8 cellular contexts compared by ENCODE assay signal in the genomic region with DNA sequence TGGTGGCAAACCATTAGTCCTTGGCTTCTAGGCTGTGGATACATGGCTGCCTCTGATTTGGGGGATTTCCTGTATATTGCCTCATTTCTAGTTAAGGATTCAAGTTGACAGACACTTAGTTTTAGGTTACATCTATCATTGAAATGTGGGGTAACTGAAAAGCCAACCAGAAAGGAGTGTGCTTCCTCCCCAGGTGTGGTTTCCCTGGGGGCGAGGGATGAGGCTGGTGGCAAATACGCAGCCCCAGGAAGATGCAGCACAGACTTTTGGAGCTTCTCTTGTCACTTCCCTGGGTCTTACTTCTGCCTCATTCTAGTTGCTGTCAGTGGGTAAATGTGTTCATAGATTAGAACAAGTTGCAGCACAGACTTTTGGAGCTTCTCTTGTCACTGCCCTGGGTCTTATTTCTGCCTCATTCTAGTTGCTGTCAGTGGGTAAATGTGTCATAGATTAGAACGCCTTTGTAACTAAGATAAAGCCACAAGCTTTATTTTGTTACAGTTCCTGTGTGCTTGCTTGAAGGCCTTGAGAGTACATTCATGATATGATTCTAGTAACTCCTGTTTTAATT.
DNase-seq lines count a peak whose midpoint lies in the region; ATAC-seq and TF ChIP-seq lines count a peak whose summit lies in the region.

No MANE protein-coding gene starts in this region.

- intact Hi-C loops in left ventricle myocardium superior (cut with micrococcal nuclease) = no loop called here
- intact Hi-C loops in testis (cut with DNase I; ENCODE audit: low total_unique reads) = no loop called here

- H3K4me1 ChIP-seq in testis = peaks cover 16% of the 10 kb centered on the region

- no peak overlapping the region for H3K4me3 ChIP-seq in testis

- peaks cover 4% of the 10 kb centered on the region for H3K9me3 Mint-ChIP-seq in activated T-cell treated with anti-CD3 and anti-CD28 coated beads, Interleukin-2, amount 50 U/mL, for 4 hours

- peak; percentile 79 to 84 for ATAC-seq in activated T-cell treated with anti-CD3 and anti-CD28 coated beads, Interleukin-2, amount 50 U/mL, for 4 hours
- ATAC-seq in left ventricle myocardium superior (peak; percentile 58), HG03280 (IDR thresholded peaks at IDR 0.05; ENCODE audit: unreplicated experiment) (no peak), GM21737 (IDR thresholded peaks at IDR 0.05; ENCODE audit: unreplicated experiment) (no peak)

- H3K4me1 Mint-ChIP-seq in activated T-cell treated with anti-CD3 and anti-CD28 coated beads, Interleukin-2, amount 50 U/mL, for 4 hours (ENCODE audit: low read depth) = peaks cover 86% of the 10 kb centered on the region

- no peaks in the 10 kb centered on the region for H3K27me3 Mint-ChIP-seq in activated T-cell treated with anti-CD3 and anti-CD28 coated beads, Interleukin-2, amount 50 U/mL, for 4 hours (ENCODE audit: low read depth)

- H3K27me3 ChIP-seq in testis = no peaks in the 10 kb centered on the region

- peaks cover 15% of the 10 kb centered on the region for H3K36me3 Mint-ChIP-seq in activated T-cell treated with anti-CD3 and anti-CD28 coated beads, Interleukin-2, amount 50 U/mL, for 4 hours (ENCODE audit: insufficient read depth)

- H3K36me3 ChIP-seq in testis (ENCODE audit: low read depth, missing control alignments) = no peaks in the 10 kb centered on the region

- no peak for TF ChIP-seq POLR2A in testis (IDR thresholded peaks at IDR 0.05)

- H3K27ac ChIP-seq in testis = peak overlapping the region; percentile 23 to 73

- no peak for TF ChIP-seq CTCF in testis (IDR thresholded peaks at IDR 0.05)

- DNase-seq in MV-4-11 (lab: John Stamatoyannopoulos, UW) (peak; percentile 58), left ventricle myocardium superior (no peak), testis (no peak), iPS-NIHi7 (ENCODE audit: extremely low spot score) (no peak), NCI-H1417 (lab: John Stamatoyannopoulos, UW) (no peak)
- DNase-seq in activated T-cell treated with anti-CD3 and anti-CD28 coated beads, Interleukin-2, amount 50 U/mL, for 4 hours = peak; percentile 25

- H3K4me3 Mint-ChIP-seq in activated T-cell treated with anti-CD3 and anti-CD28 coated beads, Interleukin-2, amount 50 U/mL, for 4 hours = peak overlapping the region; percentile 33

- 72 to 79% methylated on average over 3 of the region's 3 CpGs for WGBS in testis, 2 donors

- H3K9me3 ChIP-seq in testis = no peaks in the 10 kb centered on the region

Comparison
In these comparisons a context has a peak if more than half of its experiments do, and no peak if none do; other contexts are left out.
1. DNase-seq: peak in MV-4-11 (single experiment) and activated T-cell treated with anti-CD3 and anti-CD28 coated beads, Interleukin-2, amount 50 U/mL, for 4 hours (single experiment); none in left ventricle myocardium superior (single experiment), testis (single experiment), iPS-NIHi7 (single experiment) and NCI-H1417 (0 of 3).
2. ATAC-seq: peak in activated T-cell treated with anti-CD3 and anti-CD28 coated beads, Interleukin-2, amount 50 U/mL, for 4 hours (2 of 2) and left ventricle myocardium superior (single experiment); none in HG03280 (single experiment) and GM21737 (single experiment).